Comparison of ENCODE assay signal across 13 cellular contexts in genomic region chr19:41904118-41904870, GRCh38. TPM values are rescaled to one million over a fixed set of nuclear protein-coding genes. Genes with fewer than 3 reads are reported as not detected.
DNase-seq lines count a peak whose midpoint lies in the region; ATAC-seq and TF ChIP-seq lines count a peak whose summit lies in the region.
"Had no signal": no experiment of that assay in that cellular context is flagged by ENCODE, and none has a peak within 500 bp of the region (broad histone marks: within the 10 kb centered on the region; RNA-seq: fewer than 3 reads in every experiment).

No MANE protein-coding gene starts in this region.

- H3K4me3 Mint-ChIP-seq in activated T-cell treated with anti-CD3 and anti-CD28 coated beads, Interleukin-2, amount 50 U/mL, for 72 hours, result no peak overlapping the region
- H3K4me3 Mint-ChIP-seq in endothelial cell (ENCODE audit: unreplicated experiment), result peak overlapping the region; percentile 68
- no peak overlapping the region for H3K4me3 Mint-ChIP-seq in stimulated activated naive B cell treated with anti-CD40 and anti-IgM and Interleukin-4, amounts not matched to agents 10 μg/mL and 1 μg/mL and 100 μg/mL, for 72 hours

- H3K27ac Mint-ChIP-seq in activated T-cell treated with anti-CD3 and anti-CD28 coated beads, Interleukin-2, amount 50 U/mL, for 72 hours, result peak overlapping the region; percentile 31
- H3K27ac Mint-ChIP-seq in endothelial cell (ENCODE audit: unreplicated experiment), result no peak overlapping the region
- peak overlapping the region; percentile 44 for H3K27ac Mint-ChIP-seq in stimulated activated naive B cell treated with anti-CD40 and anti-IgM and Interleukin-4, amounts not matched to agents 10 μg/mL and 1 μg/mL and 100 μg/mL, for 72 hours

- no peak for DNase-seq in activated T-cell treated with anti-CD3 and anti-CD28 coated beads, Interleukin-2, amount 50 U/mL, for 72 hours
- DNase-seq in activated T-cell treated with anti-CD3 and anti-CD28 coated beads, Interleukin-2, amount 50 U/mL, for 48 hours, result no peak
- DNase-seq in NCI-H526 treated with DMSO at 0.1 percent for 48 hours (lab: John Stamatoyannopoulos, UW) (peak; percentile 93), endothelial cell (ENCODE audit: low spot score) (no peak), head of caudate nucleus (no peak)
- no peak for DNase-seq in stimulated activated naive B cell treated with anti-CD40 and anti-IgM and Interleukin-4, amounts not matched to agents 10 μg/mL and 1 μg/mL and 100 μg/mL, for 72 hours
- DNase-seq: activated CD4-positive, alpha-beta T cell treated with anti-CD3 and anti-CD28 coated beads for 4 hours; GF-D8; kidney glomerular epithelial cell; thyroid gland had no signal

- no peak for ATAC-seq in activated T-cell treated with anti-CD3 and anti-CD28 coated beads, Interleukin-2, amount 50 U/mL, for 72 hours (replicated peaks in 1 of 2)
- no peak for ATAC-seq in stimulated activated naive B cell treated with anti-CD40 and anti-IgM and Interleukin-4, amounts not matched to agents 10 μg/mL and 1 μg/mL and 100 μg/mL, for 72 hours (replicated peaks)
- no peak for ATAC-seq in GM18517 (IDR thresholded peaks at IDR 0.05; ENCODE audit: unreplicated experiment)
- no peak for ATAC-seq in GM19455 (IDR thresholded peaks at IDR 0.05; ENCODE audit: unreplicated experiment)

- no peaks in the 10 kb centered on the region for H3K9me3 Mint-ChIP-seq in activated T-cell treated with anti-CD3 and anti-CD28 coated beads, Interleukin-2, amount 50 U/mL, for 72 hours
- no peaks in the 10 kb centered on the region for H3K9me3 Mint-ChIP-seq in endothelial cell (ENCODE audit: unreplicated experiment)
- no peaks in the 10 kb centered on the region for H3K9me3 Mint-ChIP-seq in stimulated activated naive B cell treated with anti-CD40 and anti-IgM and Interleukin-4, amounts not matched to agents 10 μg/mL and 1 μg/mL and 100 μg/mL, for 72 hours

- H3K27me3 Mint-ChIP-seq in activated T-cell treated with anti-CD3 and anti-CD28 coated beads, Interleukin-2, amount 50 U/mL, for 72 hours (ENCODE audit: low read depth), result no peaks in the 10 kb centered on the region
- peaks cover 10% of the 10 kb centered on the region for H3K27me3 Mint-ChIP-seq in endothelial cell (ENCODE audit: unreplicated experiment)
- H3K27me3 Mint-ChIP-seq in stimulated activated naive B cell treated with anti-CD40 and anti-IgM and Interleukin-4, amounts not matched to agents 10 μg/mL and 1 μg/mL and 100 μg/mL, for 72 hours, result no peaks in the 10 kb centered on the region

- H3K36me3 Mint-ChIP-seq in activated T-cell treated with anti-CD3 and anti-CD28 coated beads, Interleukin-2, amount 50 U/mL, for 72 hours (ENCODE audit: insufficient read depth in 2 of 2), result peaks cover 5 to 28% of the 10 kb centered on the region in 2 donors
- H3K36me3 Mint-ChIP-seq in endothelial cell (ENCODE audit: low read depth, unreplicated experiment), result peaks cover 30% of the 10 kb centered on the region
- peaks cover 41 to 67% of the 10 kb centered on the region in 2 donors for H3K36me3 Mint-ChIP-seq in stimulated activated naive B cell treated with anti-CD40 and anti-IgM and Interleukin-4, amounts not matched to agents 10 μg/mL and 1 μg/mL and 100 μg/mL, for 72 hours

- intact Hi-C loops in head of caudate nucleus (cut with DNase I), result no loop called here

- peaks cover 25% of the 10 kb centered on the region for H3K4me1 Mint-ChIP-seq in activated T-cell treated with anti-CD3 and anti-CD28 coated beads, Interleukin-2, amount 50 U/mL, for 72 hours (ENCODE audit: low read depth)
- peaks cover 3% of the 10 kb centered on the region for H3K4me1 Mint-ChIP-seq in endothelial cell (ENCODE audit: unreplicated experiment)
- H3K4me1 Mint-ChIP-seq in stimulated activated naive B cell treated with anti-CD40 and anti-IgM and Interleukin-4, amounts not matched to agents 10 μg/mL and 1 μg/mL and 100 μg/mL, for 72 hours, result peaks cover 25 to 33% of the 10 kb centered on the region in 2 donors

- no peak for TF ChIP-seq CTCF in endothelial cell (IDR thresholded peaks at IDR 0.05; ENCODE audit: unreplicated experiment)

RNA-seq across cellular contexts. Expression of gene ARHGEF1, which starts 21.3 kb away (rescaled TPM):
- 100 to 1,000 TPM; 371 to 446 TPM for total RNA-seq in activated T-cell treated with anti-CD3 and anti-CD28 coated beads, Interleukin-2, amount 50 U/mL, for 72 hours
- 113 TPM for total RNA-seq in endothelial cell (ENCODE audit: unreplicated experiment)

RNA-seq across cellular contexts. Expression of gene ERFL, which starts 24.0 kb away (rescaled TPM):
- 1 to 10 TPM; 3.3 to 4.1 TPM for total RNA-seq in activated T-cell treated with anti-CD3 and anti-CD28 coated beads, Interleukin-2, amount 50 U/mL, for 72 hours
- total RNA-seq in endothelial cell (ENCODE audit: unreplicated experiment), result 0.46 TPM
- total RNA-seq: pulmonary artery endothelial cell had no signal

RNA-seq across cellular contexts. Expression of gene CD79A, which starts 27.2 kb away (rescaled TPM):
- total RNA-seq in activated T-cell treated with anti-CD3 and anti-CD28 coated beads, Interleukin-2, amount 50 U/mL, for 72 hours, result 10 to 100 TPM; 12.3 to 27.5 TPM
- total RNA-seq in endothelial cell (ENCODE audit: unreplicated experiment), result 1.1 TPM
- total RNA-seq: pulmonary artery endothelial cell had no signal

RNA-seq across cellular contexts. Expression of gene RPS19, which starts 44.2 kb away (rescaled TPM):
- total RNA-seq in activated T-cell treated with anti-CD3 and anti-CD28 coated beads, Interleukin-2, amount 50 U/mL, for 72 hours, result 1,000 to 10,000 TPM; 4,101 to 4,133 TPM
- total RNA-seq in endothelial cell (ENCODE audit: unreplicated experiment), result 3,886 TPM

RNA-seq across cellular contexts. Expression of gene RABAC1, which starts 54.8 kb away (rescaled TPM):
- total RNA-seq in activated T-cell treated with anti-CD3 and anti-CD28 coated beads, Interleukin-2, amount 50 U/mL, for 72 hours, result 10 to 100 TPM; 64.5 to 81.0 TPM
- 146 TPM for total RNA-seq in endothelial cell (ENCODE audit: unreplicated experiment)
